Comparison of ENCODE assay signal across 8 cellular contexts in genomic region chrX:17737707-17738001, GRCh38. TPM values are rescaled to one million over a fixed set of nuclear protein-coding genes. Genes with fewer than 3 reads are reported as not detected.
A peak's percentile ranks its signal among the peaks of the same experiment; 100 is the strongest.
DNase-seq lines count a peak whose midpoint lies in the region; ATAC-seq and TF ChIP-seq lines count a peak whose summit lies in the region.

No MANE protein-coding gene starts in this region.

- no peaks in the 10 kb centered on the region for H3K36me3 ChIP-seq in esophagus squamous epithelium
- H3K36me3 ChIP-seq in psoas muscle (ENCODE audit: insufficient read depth in 1 of 2, low read depth in 1 of 2), result no peaks in the 10 kb centered on the region

- ATAC-seq in psoas muscle (peak in 1 of 4 donors; percentile 2), HG03469 (IDR thresholded peaks at IDR 0.05; ENCODE audit: unreplicated experiment) (no peak), GM18519 (IDR thresholded peaks at IDR 0.05; ENCODE audit: low FRiP score, unreplicated experiment) (no peak), left colon (no peak)

- H3K27ac ChIP-seq in esophagus squamous epithelium (peak overlapping the region; percentile 87 to 94 (median 92)), psoas muscle (peak overlapping the region; percentile 84)

- intact Hi-C loops in esophagus squamous epithelium (cut with DNase I) (no loop called here), psoas muscle (cut with DNase I) (loop anchor here in 1 of 2 donors (10.0 kb wide), 1 partner anchor 1247 kb away; the partner anchor contains the start of gene PHKA2), left colon (cut with DNase I, micrococcal nuclease) (no loop called here)

- TF ChIP-seq CTCF in esophagus squamous epithelium (IDR thresholded peaks at IDR 0.05) (no peak), psoas muscle (IDR thresholded peaks at IDR 0.05) (no peak)

- H3K27me3 ChIP-seq in esophagus squamous epithelium (no peaks in the 10 kb centered on the region), psoas muscle (ENCODE audit: insufficient read depth in 3 of 3, low read length in 2 of 3) (peaks cover 0 to 3% (median 0%) of the 10 kb centered on the region in 3 donors)

- WGBS in esophagus squamous epithelium, 2 donors, result 65% methylated on average over 16 of the region's 16 CpGs; no CpG with 5 or more reads in 1 of the 2 donors
- WGBS in psoas muscle, 3 donors, result 0 to 31% (median 0%) methylated on average over 14 to 16 of the region's 16 CpGs

- no peak for TF ChIP-seq POLR2A in esophagus squamous epithelium (IDR thresholded peaks at IDR 0.05)

- H3K4me3 ChIP-seq in esophagus squamous epithelium (peak overlapping the region; percentile 42 to 65 (median 62)), psoas muscle (peak overlapping the region; percentile 68)

- H3K4me1 ChIP-seq in esophagus squamous epithelium, result peaks cover 0 to 15% (median 0%) of the 10 kb centered on the region in 3 donors
- peaks cover 6% of the 10 kb centered on the region for H3K4me1 ChIP-seq in psoas muscle

- DNase-seq in NCI-H2171 treated with DMSO at 0.1 percent for 48 hours (lab: John Stamatoyannopoulos, UW), result peak; percentile 45
- no peak for DNase-seq in NCI-H2171 (lab: John Stamatoyannopoulos, UW)
- DNase-seq in activated CD4-positive, alpha-beta T cell treated with anti-CD3 and anti-CD28 coated beads for 48 hours, result peak; percentile 20
- no peak for DNase-seq in esophagus squamous epithelium (lab: John Stamatoyannopoulos, UW)
- DNase-seq in psoas muscle, result no peak
- DNase-seq in left colon, result no peak

- H3K9me3 ChIP-seq in esophagus squamous epithelium, result no peaks in the 10 kb centered on the region
- no peaks in the 10 kb centered on the region for H3K9me3 ChIP-seq in psoas muscle

RNA-seq across cellular contexts. Expression of gene SCML1, which starts 0.4 kb away (rescaled TPM):
- 10 to 100 TPM in 2 of 4 donors, 1 to 10 TPM in 2; 2.6 to 11.8 (median 7.5) TPM for total RNA-seq in esophagus squamous epithelium
- 10 to 100 TPM in 2 of 4 donors, 1 to 10 TPM in 2; 7.4 to 13.5 (median 9.5) TPM for total RNA-seq in psoas muscle
- 10 to 100 TPM in 2 of 3 donors, 1 to 10 TPM in 1; 9.4 to 17.2 (median 11.4) TPM for polyA plus RNA-seq in psoas muscle
- 10 to 100 TPM; 10.3 to 10.6 TPM for total RNA-seq in left colon

Comparison
In these comparisons a context has a peak if more than half of its experiments do, and no peak if none do; other contexts are left out.
1. DNase-seq: peak in NCI-H2171 treated with DMSO at 0.1 percent for 48 hours (single experiment) and activated CD4-positive, alpha-beta T cell treated with anti-CD3 and anti-CD28 coated beads for 48 hours (single experiment); none in NCI-H2171 (single experiment), esophagus squamous epithelium (single experiment), psoas muscle (0 of 2) and left colon (0 of 2).